Comparison of ENCODE assay signal across 8 cellular contexts in genomic region chr7:5425507-5426225, GRCh38. TPM values are rescaled to one million over a fixed set of nuclear protein-coding genes. Genes with fewer than 3 reads are reported as not detected.
DNase-seq lines count a peak whose midpoint lies in the region; ATAC-seq and TF ChIP-seq lines count a peak whose summit lies in the region.

No MANE protein-coding gene starts in this region.

- H3K27me3 ChIP-seq in gastroesophageal sphincter, result no peaks in the 10 kb centered on the region

- no peaks in the 10 kb centered on the region for H3K9me3 Mint-ChIP-seq in activated T-cell treated with anti-CD3 and anti-CD28 coated beads, Interleukin-2, amount 50 U/mL, for 24 hours
- H3K9me3 Mint-ChIP-seq in neural crest cell, result no peaks in the 10 kb centered on the region

- H3K27ac ChIP-seq in gastroesophageal sphincter, result peak overlapping the region; percentile 92 to 100 (median 100)

- no peaks in the 10 kb centered on the region for H3K9me3 ChIP-seq in gastroesophageal sphincter

- intact Hi-C loops in posterior vena cava (cut with DNase I), result no loop called here

- WGBS in gastroesophageal sphincter (ENCODE audit: low coverage in 1 of 2), 2 donors, result 0% methylated on average over 30 to 32 of the region's 38 CpGs

- H3K4me1 ChIP-seq in gastroesophageal sphincter, result peaks cover 0 to 36% (median 12%) of the 10 kb centered on the region in 3 donors

- no peak for TF ChIP-seq CTCF in GM13976 (IDR thresholded peaks at IDR 0.05; ENCODE audit: borderline replicate concordance, control extremely low read depth, extremely low read depth, insufficient read depth, missing control alignments)
- peak in 1 of 4 experiments; percentile 2 for TF ChIP-seq CTCF in gastroesophageal sphincter (IDR thresholded peaks at IDR 0.05)
- peak; percentile 2 for TF ChIP-seq CTCF in neural crest cell (conservative IDR thresholded peaks at IDR 0.05)

- H3K4me3 Mint-ChIP-seq in activated T-cell treated with anti-CD3 and anti-CD28 coated beads, Interleukin-2, amount 50 U/mL, for 24 hours, result no peak overlapping the region
- H3K4me3 Mint-ChIP-seq in neural crest cell, result peak overlapping the region; percentile 99

- TF ChIP-seq EP300 in gastroesophageal sphincter (IDR thresholded peaks at IDR 0.05), result no peak

- peak; percentile 66 to 89 for TF ChIP-seq POLR2A in gastroesophageal sphincter (IDR thresholded peaks at IDR 0.05)

- H3K27me3 Mint-ChIP-seq in activated T-cell treated with anti-CD3 and anti-CD28 coated beads, Interleukin-2, amount 50 U/mL, for 24 hours, result peaks cover 81% of the 10 kb centered on the region
- peaks cover 28% of the 10 kb centered on the region for H3K27me3 Mint-ChIP-seq in neural crest cell (ENCODE audit: low read depth)

- H3K27ac Mint-ChIP-seq in activated T-cell treated with anti-CD3 and anti-CD28 coated beads, Interleukin-2, amount 50 U/mL, for 24 hours, result no peak overlapping the region
- H3K27ac Mint-ChIP-seq in neural crest cell (ENCODE audit: unreplicated experiment), result peak overlapping the region; percentile 99

- ATAC-seq in gastroesophageal sphincter, result peak; percentile 13
- ATAC-seq in GM18868 (IDR thresholded peaks at IDR 0.05; ENCODE audit: unreplicated experiment), result no peak

- no peaks in the 10 kb centered on the region for H3K36me3 Mint-ChIP-seq in activated T-cell treated with anti-CD3 and anti-CD28 coated beads, Interleukin-2, amount 50 U/mL, for 24 hours (ENCODE audit: low read depth)
- no peaks in the 10 kb centered on the region for H3K36me3 Mint-ChIP-seq in neural crest cell (ENCODE audit: low read depth)

- DNase-seq in A172 (ENCODE audit: low spot score), result peak; percentile 83
- peak; percentile 43 for DNase-seq in GM13976 (ENCODE audit: low spot score)
- peak; percentile 87 for DNase-seq in NCI-H2171 (lab: John Stamatoyannopoulos, UW)
- peak; percentile 39 for DNase-seq in activated T-cell treated with anti-CD3 and anti-CD28 coated beads, Interleukin-2, amount 50 U/mL, for 24 hours
- peak; percentile 61 for DNase-seq in neural crest cell (ENCODE audit: low read depth, low spot score)
- DNase-seq in posterior vena cava (ENCODE audit: low spot score), result no peak

- no peaks in the 10 kb centered on the region for H3K36me3 ChIP-seq in gastroesophageal sphincter

- H3K4me3 ChIP-seq in gastroesophageal sphincter, result peak overlapping the region; percentile 89 to 98

- in situ Hi-C loops in GM13976 (cut with MboI; ENCODE audit: low sequenced_read_pairs, unreplicated experiment), result no loop called here

- H3K4me1 Mint-ChIP-seq in activated T-cell treated with anti-CD3 and anti-CD28 coated beads, Interleukin-2, amount 50 U/mL, for 24 hours (ENCODE audit: low read depth), result peaks cover 42% of the 10 kb centered on the region
- peaks cover 36% of the 10 kb centered on the region for H3K4me1 Mint-ChIP-seq in neural crest cell

RNA-seq across cellular contexts. Expression of gene TNRC18, which starts 2.0 kb away (rescaled TPM):
- 15.0 and 17.4 TPM in 2 replicates for total RNA-seq in A172 (2014; rRNA removed; shearing (Covaris generic))
- 100 to 1,000 TPM in 3 of 4 donors, 10 to 100 TPM in 1; 87.6 to 218 (median 124) TPM for total RNA-seq in gastroesophageal sphincter
- total RNA-seq in neural crest cell, result 68.0 and 69.8 TPM in 2 replicates
- 100 to 1,000 TPM in 1 of 2 donors, 10 to 100 TPM in 1; 93.0 to 103 TPM for total RNA-seq in posterior vena cava
